ENCODE assay signal across 8 cellular contexts in the genomic region with DNA sequence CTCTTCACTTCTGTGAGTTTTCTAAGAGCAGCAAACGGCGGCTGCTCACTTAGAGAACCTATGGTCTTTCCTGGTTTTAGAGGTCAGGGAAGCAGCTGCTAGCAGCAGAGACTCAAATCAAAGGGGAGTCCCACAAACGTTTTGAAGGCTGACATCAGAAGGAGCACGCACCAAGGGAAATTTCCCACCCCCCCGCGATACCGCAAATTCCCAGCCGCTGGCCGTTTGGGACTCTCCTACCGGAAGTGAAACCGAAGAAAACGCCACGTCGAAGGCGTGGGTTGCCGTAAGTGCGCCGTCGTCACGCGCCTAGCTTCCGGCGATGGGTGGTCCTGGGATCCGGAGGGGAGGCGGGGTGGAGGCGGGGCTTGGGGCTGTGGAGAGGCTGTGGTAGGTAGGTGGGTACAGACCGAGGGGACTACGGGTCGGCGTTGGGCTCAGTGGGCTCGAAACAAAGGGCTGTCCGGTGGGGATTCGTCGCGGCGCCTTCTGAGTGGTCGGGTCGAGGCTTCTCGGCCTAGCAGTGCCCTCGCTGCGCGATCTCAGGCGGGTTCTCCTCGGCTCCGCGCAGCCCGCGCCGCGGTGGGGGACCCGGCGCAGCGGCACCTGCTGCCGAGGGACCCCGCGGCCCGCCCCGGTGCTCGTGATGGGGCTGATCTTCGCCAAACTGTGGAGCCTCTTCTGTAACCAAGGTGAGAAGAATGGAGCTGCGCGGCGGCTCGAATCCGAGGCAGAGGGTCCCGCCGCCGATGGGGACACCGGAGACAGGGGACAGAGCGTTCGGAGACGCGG. TPM values are rescaled to one million over a fixed set of nuclear protein-coding genes. Genes with fewer than 3 reads are reported as not detected.
A peak's percentile ranks its signal among the peaks of the same experiment; 100 is the strongest.
DNase-seq lines count a peak whose midpoint lies in the region; ATAC-seq and TF ChIP-seq lines count a peak whose summit lies in the region.

A gene with protein sequence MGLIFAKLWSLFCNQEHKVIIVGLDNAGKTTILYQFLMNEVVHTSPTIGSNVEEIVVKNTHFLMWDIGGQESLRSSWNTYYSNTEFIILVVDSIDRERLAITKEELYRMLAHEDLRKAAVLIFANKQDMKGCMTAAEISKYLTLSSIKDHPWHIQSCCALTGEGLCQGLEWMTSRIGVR (plus strand): TSS at position 440 of the 792 bp plus-strand sequence. CDS start 207 bp downstream, at position 647.

- peaks cover 6% of the 10 kb centered on the region; the same call in 1 of the 2 replicates for H3K27me3 Mint-ChIP-seq in HFFc6 (ENCODE audit: insufficient read depth)

- TF ChIP-seq CTCF in HFFc6 (IDR thresholded peaks at IDR 0.05) (no peak), NB4 (IDR thresholded peaks at IDR 0.05; ENCODE audit: low read depth, low read length) (no peak)

- ATAC-seq in SK-N-SH treated with all-trans-retinoic acid at 6 μM for 48 hours, result peak; percentile 97
- peak; percentile 94 to 98 for ATAC-seq in activated naive CD4-positive, alpha-beta T cell treated with anti-CD3 and anti-CD28 coated beads, Interleukin-2, amount 50 U/mL, for 72 hours

- H3K36me3 Mint-ChIP-seq in HFFc6 (ENCODE audit: low read depth), result peaks cover 15% of the 10 kb centered on the region
- peaks cover 19 to 28% of the 10 kb centered on the region in 2 donors for H3K36me3 Mint-ChIP-seq in activated naive CD4-positive, alpha-beta T cell treated with anti-CD3 and anti-CD28 coated beads, Interleukin-2, amount 50 U/mL, for 72 hours

- peak; percentile 57 for TF ChIP-seq POLR2A in NB4 (IDR thresholded peaks at IDR 0.05; ENCODE audit: extremely low read depth, insufficient read length)

- H3K9me3 Mint-ChIP-seq in HFFc6, result no peaks in the 10 kb centered on the region
- H3K9me3 Mint-ChIP-seq in activated naive CD4-positive, alpha-beta T cell treated with anti-CD3 and anti-CD28 coated beads, Interleukin-2, amount 50 U/mL, for 72 hours, result no peaks in the 10 kb centered on the region

- peak; percentile 97 for DNase-seq in GM04504 (ENCODE audit: low read depth)
- peak; percentile 96 for DNase-seq in HFFc6
- peak; percentile 93 for DNase-seq in NB4 (ENCODE audit: low read depth)
- DNase-seq in activated naive CD4-positive, alpha-beta T cell treated with anti-CD3 and anti-CD28 coated beads, Interleukin-2, amount 50 U/mL, for 72 hours (ENCODE audit: low spot score in 2 of 2), result peak; percentile 86 to 96
- peak; percentile 79 for DNase-seq in glomerular endothelial cell (ENCODE audit: extremely low read depth, low read depth, low spot score)
- DNase-seq in occipital lobe (lab: John Stamatoyannopoulos, UW), result peak; percentile 95

- H3K27ac Mint-ChIP-seq in HFFc6, result peak within 1 kb of the TSS; percentile 100
- H3K27ac Mint-ChIP-seq in activated naive CD4-positive, alpha-beta T cell treated with anti-CD3 and anti-CD28 coated beads, Interleukin-2, amount 50 U/mL, for 72 hours, result peak within 1 kb of the TSS; percentile 96 to 97

- H3K4me3 Mint-ChIP-seq in HFFc6, result peak within 1 kb of the TSS; percentile 100

- peaks cover 30% of the 10 kb centered on the region for H3K4me1 Mint-ChIP-seq in HFFc6 (ENCODE audit: low read depth)

- peak within 1 kb of the TSS; percentile 92 for H3K4me3 ChIP-seq in NB4 (ENCODE audit: low read depth, low read length)

- peak within 1 kb of the TSS; percentile 87 for H3K27ac ChIP-seq in temporal lobe (ENCODE audit: low read depth, low read length)

TF ChIP-seq in SK-N-SH treated with all-trans-retinoic acid at 6 μM for 48 hours, 23 proteins besides CTCF, POLR2A, EP300 and RAD21:
- TF ChIP-seq ESRRG (CRISPR knock-in tag; IDR thresholded peaks at IDR 0.05) (no peak), TSHZ2 (CRISPR knock-in tag; IDR thresholded peaks at IDR 0.05) (no peak)
- TF ChIP-seq, protein P1, sequence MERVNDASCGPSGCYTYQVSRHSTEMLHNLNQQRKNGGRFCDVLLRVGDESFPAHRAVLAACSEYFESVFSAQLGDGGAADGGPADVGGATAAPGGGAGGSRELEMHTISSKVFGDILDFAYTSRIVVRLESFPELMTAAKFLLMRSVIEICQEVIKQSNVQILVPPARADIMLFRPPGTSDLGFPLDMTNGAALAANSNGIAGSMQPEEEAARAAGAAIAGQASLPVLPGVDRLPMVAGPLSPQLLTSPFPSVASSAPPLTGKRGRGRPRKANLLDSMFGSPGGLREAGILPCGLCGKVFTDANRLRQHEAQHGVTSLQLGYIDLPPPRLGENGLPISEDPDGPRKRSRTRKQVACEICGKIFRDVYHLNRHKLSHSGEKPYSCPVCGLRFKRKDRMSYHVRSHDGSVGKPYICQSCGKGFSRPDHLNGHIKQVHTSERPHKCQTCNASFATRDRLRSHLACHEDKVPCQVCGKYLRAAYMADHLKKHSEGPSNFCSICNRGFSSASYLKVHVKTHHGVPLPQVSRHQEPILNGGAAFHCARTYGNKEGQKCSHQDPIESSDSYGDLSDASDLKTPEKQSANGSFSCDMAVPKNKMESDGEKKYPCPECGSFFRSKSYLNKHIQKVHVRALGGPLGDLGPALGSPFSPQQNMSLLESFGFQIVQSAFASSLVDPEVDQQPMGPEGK (CRISPR knock-in tag; IDR thresholded peaks at IDR 0.05; ENCODE audit: borderline replicate concordance), result peak; percentile 65; the same call in 1 of the 2 replicates

RNA-seq across cellular contexts. Expression of the gene that starts here (rescaled TPM):
- total RNA-seq in HFFc6 (2021; fragmentation: NEBNext Ultra II Directional; extraction: Animal tissue kit (Norgen Biotek cat#: 25700)), result 1 to 10 TPM; 6.9 to 9.0 (median 8.7) TPM
- total RNA-seq in activated naive CD4-positive, alpha-beta T cell treated with anti-CD3 and anti-CD28 coated beads, Interleukin-2, amount 50 U/mL, for 72 hours, result 10 to 100 TPM; 13.3 to 19.2 TPM
- total RNA-seq in glomerular endothelial cell (13.7 and 20.9 TPM in 2 replicates), occipital lobe (91.7 TPM), temporal lobe (54.3 TPM)

Comparison
In these comparisons a context has a peak if more than half of its experiments do, and no peak if none do; other contexts are left out.
1. Peak in every context shown above with its lines: DNase-seq, ATAC-seq, H3K4me3 ChIP-seq and H3K27ac ChIP-seq.